Comparison of ENCODE assay signal across 18 cellular contexts in genomic region chr10:103792547-103792946, GRCh38.
DNase-seq lines count a peak whose midpoint lies in the region; ATAC-seq and TF ChIP-seq lines count a peak whose summit lies in the region.
"Had no signal": no experiment of that assay in that cellular context is flagged by ENCODE, and none has a peak within 500 bp of the region (broad histone marks: within the 10 kb centered on the region; RNA-seq: fewer than 3 reads in every experiment).

No MANE protein-coding gene starts in this region.

- H4K20me1 ChIP-seq in mammary epithelial cell (ENCODE audit: insufficient read depth, low read length), result no peaks in the 10 kb centered on the region

- H3K27me3 ChIP-seq in mammary epithelial cell (ENCODE audit: insufficient read depth, low read length), result no peaks in the 10 kb centered on the region

- H3K27ac ChIP-seq in 22Rv1, result peak overlapping the region; percentile 88
- H3K27ac ChIP-seq in mammary epithelial cell (ENCODE audit: insufficient read depth, low read depth, low read length), result peak overlapping the region; percentile 28

- no peak for ATAC-seq in HG02970 (IDR thresholded peaks at IDR 0.05; ENCODE audit: low FRiP score, unreplicated experiment)
- no peak for ATAC-seq in GM18907 (IDR thresholded peaks at IDR 0.05; ENCODE audit: unreplicated experiment)
- ATAC-seq: mucosa of descending colon, sciatic nerve had no signal

- peaks cover 90% of the 10 kb centered on the region for H3K79me2 ChIP-seq in mammary epithelial cell (ENCODE audit: insufficient read depth, low read length)

- no peak overlapping the region for H3K4me2 ChIP-seq in mammary epithelial cell (ENCODE audit: insufficient read depth, low read depth, low read length)

- 94% methylated on average over 2 of the region's 2 CpGs for WGBS in mammary epithelial cell (ENCODE audit: low coverage, missing lambda C conversion rate)

- CTCF ChIA-PET in mammary epithelial cell (lab: Charles Lee; ENCODE audit: low non-redundant PET), result no interaction called here

- H2AFZ ChIP-seq in mammary epithelial cell (ENCODE audit: low read depth, low read length), result no peak overlapping the region

- no peaks in the 10 kb centered on the region for H3K9me3 ChIP-seq in mammary epithelial cell (replicated peaks; ENCODE audit: insufficient read depth, low read length)
- H3K9me3 ChIP-seq: mucosa of descending colon had no signal

- no peak overlapping the region for H3K9ac ChIP-seq in mammary epithelial cell (ENCODE audit: insufficient read depth, low read length)

- dilution Hi-C loops in mammary epithelial cell (cut with HindIII; ENCODE audit: low sequenced_read_pairs), result loop anchor here (5.0 kb wide), 2 partner anchors 80 to 85 kb away; no protein-coding TSS in a partner anchor

- in situ Hi-C loops in mammary epithelial cell (cut with MboI; ENCODE audit: low sequenced_read_pairs in 2 of 2), result loop anchor here in 1 of 2 donors (5.0 kb wide), 1 partner anchor 60 kb away; no protein-coding TSS in a partner anchor

- no peak for TF ChIP-seq CTCF in 22Rv1 (IDR thresholded peaks at IDR 0.05)
- no peak for TF ChIP-seq CTCF in mammary epithelial cell (conservative IDR thresholded peaks at IDR 0.05 in 1 of 2, IDR thresholded peaks at IDR 0.05 in 1 of 2; ENCODE audit: extremely low read depth in 1 of 2, insufficient read depth in 1 of 2, low read depth in 1 of 2, low read length in 2 of 2)

- peak; percentile 29 for DNase-seq in EL
- DNase-seq in mammary epithelial cell, result peak; percentile 73
- DNase-seq in hepatic stellate cell (ENCODE audit: low spot score), result peak; percentile 28
- DNase-seq in NCI-H2081 (lab: John Stamatoyannopoulos, UW), result no peak
- no peak for DNase-seq in NCI-H2107 treated with DMSO at 0.1 percent for 48 hours (lab: John Stamatoyannopoulos, UW; ENCODE audit: unreplicated experiment)
- DNase-seq: activated CD4-positive, alpha-beta T cell treated with anti-CD3 and anti-CD28 coated beads, Interleukin-2, amount 10 ng/mL, durations not matched to agents 24 days and 14 days; activated CD8-positive, alpha-beta memory T cell treated with anti-CD3 and anti-CD28 coated beads, Interleukin-2, amount 50 U/mL, for 48 hours; activated naive CD4-positive, alpha-beta T cell treated with anti-CD3 and anti-CD28 coated beads, Interleukin-2, amount 10 ng/mL, durations not matched to agents 7 days and 5 days; erythroblast; GDM1; hippocampal formation; kidney glomerular epithelial cell; stimulated activated CD4-positive, alpha-beta T cell treated with anti-CD3 and anti-CD28 coated beads, Interleukin-1b, Interleukin-23, amount 100 ng/mL, for 48 hours had no signal

- peaks cover 30% of the 10 kb centered on the region for H3K36me3 ChIP-seq in mammary epithelial cell (ENCODE audit: insufficient read depth, low read length)

- H3K4me3 ChIP-seq in mammary epithelial cell (replicated peaks in 1 of 3; ENCODE audit: insufficient read depth in 1 of 3, low read depth in 2 of 3, low read length in 3 of 3), result no peak overlapping the region
- H3K4me3 ChIP-seq: mucosa of descending colon had no signal

- intact Hi-C loops in mammary epithelial cell (cut with micrococcal nuclease), result no loop called here

- peaks cover 47% of the 10 kb centered on the region for H3K4me1 ChIP-seq in mammary epithelial cell (ENCODE audit: insufficient read depth, low read length)

- TSS peak; percentile 1 for BruUV-seq in mammary epithelial cell (replicated peaks; lab: Mats Ljungman, UMichigan)

Comparison
In these comparisons a context has a peak if more than half of its experiments do, and no peak if none do; other contexts are left out.
1. DNase-seq: peak in EL (single experiment), mammary epithelial cell (single experiment) and hepatic stellate cell (single experiment); none in NCI-H2081 (0 of 2) and NCI-H2107 treated with DMSO at 0.1 percent for 48 hours (single experiment).